Comparison of ENCODE assay signal across 8 cellular contexts in the genomic region with DNA sequence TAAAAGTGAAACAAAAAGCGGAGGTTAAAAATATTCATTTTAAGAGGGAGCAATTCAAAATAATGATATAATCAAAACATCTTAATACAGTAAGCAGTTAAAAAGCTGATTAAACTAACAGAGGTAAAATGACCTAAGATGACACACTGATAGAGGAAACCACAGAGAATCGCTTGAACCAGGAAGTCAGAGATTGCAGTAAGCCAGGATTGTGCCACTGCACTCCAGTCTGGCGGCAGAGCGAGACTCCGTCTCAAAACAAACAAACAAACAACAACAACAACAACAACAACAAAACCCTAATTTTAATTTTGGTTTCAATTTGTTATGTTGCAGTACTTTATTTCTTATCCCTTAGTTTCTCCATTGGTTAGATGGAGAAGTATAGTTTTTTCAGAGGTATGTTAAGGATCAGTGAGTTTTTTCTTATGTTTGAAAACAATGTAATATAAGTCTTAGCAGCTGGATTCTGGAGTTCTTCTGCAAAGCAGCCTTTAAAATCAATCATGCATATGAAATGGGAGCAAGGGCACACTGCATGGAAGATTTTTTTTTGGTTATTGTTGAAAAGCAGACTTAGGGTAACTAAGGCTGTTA. TPM values are rescaled to one million over a fixed set of nuclear protein-coding genes. Genes with fewer than 3 reads are reported as not detected.
DNase-seq lines count a peak whose midpoint lies in the region; ATAC-seq, FAIRE-seq and TF ChIP-seq lines count a peak whose summit lies in the region.

No MANE protein-coding gene starts in this region.

- H4K20me1 ChIP-seq in OCI-LY3 (ENCODE audit: insufficient read depth, low read length) = no peaks in the 10 kb centered on the region

- WGBS in spleen, 5 donors = 6 to 16% (median 11%) methylated on average over 5 of the region's 5 CpGs

- TF ChIP-seq CTCF in GM12865 (IDR thresholded peaks at IDR 0.05; ENCODE audit: insufficient read depth, low read depth, low read length, missing control alignments) = no peak
- no peak for TF ChIP-seq CTCF in OCI-LY3 (IDR thresholded peaks at IDR 0.05; ENCODE audit: low read depth, low read length)
- TF ChIP-seq CTCF in spleen (IDR thresholded peaks at IDR 0.05 in 8 of 11, conservative IDR thresholded peaks at IDR 0.05 in 3 of 11) = no peak
- TF ChIP-seq CTCF in CD14-positive monocyte (IDR thresholded peaks at IDR 0.05) = no peak

- H3K27me3 Mint-ChIP-seq in CD14-positive monocyte (ENCODE audit: low read depth in 3 of 3) = no peaks in the 10 kb centered on the region

- H3K4me3 Mint-ChIP-seq in CD14-positive monocyte = peak overlapping the region in 1 of 2 donors; percentile 35

- H3K27ac Mint-ChIP-seq in CD14-positive monocyte = peak overlapping the region in 1 of 7 donors; percentile 11

- peaks cover 8% of the 10 kb centered on the region for H3K4me1 Mint-ChIP-seq in CD14-positive monocyte

- no peaks in the 10 kb centered on the region for H3K9me3 Mint-ChIP-seq in CD14-positive monocyte

- H3K27me3 ChIP-seq in OCI-LY3 (ENCODE audit: low read depth, low read length) (no peaks in the 10 kb centered on the region), endocrine pancreas (ENCODE audit: control insufficient read depth, insufficient read depth, low read length) (no peaks in the 10 kb centered on the region), spleen (replicated peaks in 1 of 7) (no peaks in the 10 kb centered on the region)

- no peaks in the 10 kb centered on the region for H3K79me2 ChIP-seq in OCI-LY3 (ENCODE audit: low read length)

- DNase-seq in GM12865 (ENCODE audit: low read depth) = peak; percentile 51
- DNase-seq in H54 (ENCODE audit: insufficient read length, low spot score) = no peak
- no peak for DNase-seq in spleen
- no peak for DNase-seq in CD14-positive monocyte (ENCODE audit: low spot score)

- H3K4me1 ChIP-seq in OCI-LY3 (ENCODE audit: low read length) = peaks cover 28% of the 10 kb centered on the region
- H3K4me1 ChIP-seq in endocrine pancreas (ENCODE audit: control insufficient read depth, insufficient read depth, low read length) = peaks cover 42% of the 10 kb centered on the region
- H3K4me1 ChIP-seq in spleen = peaks cover 0 to 38% (median 17%) of the 10 kb centered on the region in 6 donors

- H3K9me3 ChIP-seq in OCI-LY3 (ENCODE audit: insufficient read depth, low read length) = no peaks in the 10 kb centered on the region
- no peaks in the 10 kb centered on the region for H3K9me3 ChIP-seq in endocrine pancreas (ENCODE audit: control insufficient read depth, low read length)
- no peaks in the 10 kb centered on the region for H3K9me3 ChIP-seq in spleen

- intact Hi-C loops in spleen (cut with DNase I; ENCODE audit: low total_unique reads) = no loop called here
- intact Hi-C loops in CD14-positive monocyte (cut with micrococcal nuclease) = no loop called here

- H3K36me3 ChIP-seq in OCI-LY3 (replicated peaks; ENCODE audit: low read depth, low read length) = no peaks in the 10 kb centered on the region
- no peaks in the 10 kb centered on the region for H3K36me3 ChIP-seq in endocrine pancreas (ENCODE audit: control insufficient read depth, insufficient read depth, low read length)
- H3K36me3 ChIP-seq in spleen = peaks cover 0 to 5% (median 0%) of the 10 kb centered on the region in 6 donors

- peak overlapping the region; percentile 41 for H3K4me3 ChIP-seq in GM12865 (ENCODE audit: low read depth, low read length)
- no peak overlapping the region for H3K4me3 ChIP-seq in OCI-LY3 (ENCODE audit: low read length)
- peak overlapping the region; percentile 67 for H3K4me3 ChIP-seq in endocrine pancreas (ENCODE audit: control insufficient read depth, insufficient read depth, low read length)
- peak overlapping the region in 5 of 8 donors; percentile 1 to 45 (median 9) for H3K4me3 ChIP-seq in spleen

- no peak overlapping the region for H3K27ac ChIP-seq in OCI-LY3 (ENCODE audit: low read length)
- H3K27ac ChIP-seq in spleen = peak overlapping the region in 4 of 8 donors; percentile 3 to 44 (median 30)

- peaks cover 6 to 10% of the 10 kb centered on the region in 2 donors for H3K36me3 Mint-ChIP-seq in CD14-positive monocyte

- H3K4me2 ChIP-seq in OCI-LY3 (ENCODE audit: low read length) = peak overlapping the region; percentile 4; the same call in 1 of the 2 replicates

- ATAC-seq in HG02840 (IDR thresholded peaks at IDR 0.05; ENCODE audit: low FRiP score, unreplicated experiment) = no peak
- ATAC-seq in GM19035 (IDR thresholded peaks at IDR 0.05; ENCODE audit: unreplicated experiment) = no peak

- TF ChIP-seq POLR2A in H54 (IDR thresholded peaks at IDR 0.05; ENCODE audit: low read depth, low read length) (no peak), spleen (IDR thresholded peaks at IDR 0.05) (no peak)

- peak; percentile 90 for FAIRE-seq in H54 (lab: Jason Lieb, UNC)

- H3K9ac ChIP-seq in OCI-LY3 (ENCODE audit: low read length) (no peak overlapping the region), endocrine pancreas (ENCODE audit: control insufficient read depth, insufficient read depth, low read length) (no peak overlapping the region)

- no peak overlapping the region for H2AFZ ChIP-seq in OCI-LY3 (ENCODE audit: low read depth, low read length)

RNA-seq across cellular contexts. Expression of a gene that starts 58.5 kb away (rescaled TPM):
- not detected for total RNA-seq in spleen
- polyA plus RNA-seq in spleen = not detected
- polyA plus RNA-seq in CD14-positive monocyte = not detected
